In genomic region chr5:693271-694041, GRCh38 we compare ENCODE assay signal across 8 cellular contexts. TPM values are rescaled to one million over a fixed set of nuclear protein-coding genes. Genes with fewer than 3 reads are reported as not detected.
DNase-seq lines count a peak whose midpoint lies in the region; ATAC-seq and TF ChIP-seq lines count a peak whose summit lies in the region.
"Not testable (repeated sequence)": the region's sequence is repeated elsewhere in the genome, so short reads cannot be mapped to it uniquely, and the experiment has no call there.

Gene TPPP, minus strand, starts transcription at chr5:693352. Its CDS starts 15,292 bp downstream, at chr5:678060.

- not testable (repeated sequence) for H3K4me1 ChIP-seq in ACC112 (ENCODE audit: control insufficient read depth, insufficient read depth, low read length, unreplicated experiment); colonic mucosa

- H3K36me3 Mint-ChIP-seq in activated CD4-positive, alpha-beta memory T cell treated with anti-CD3 and anti-CD28 coated beads, Interleukin-2, amount 10 ng/mL, durations not matched to agents 7 days and 5 days (ENCODE audit: low read depth) = not testable (repeated sequence)

- H3K9me3 ChIP-seq in colonic mucosa = not testable (repeated sequence)

- not testable (repeated sequence) for H3K27ac ChIP-seq in ACC112 (ENCODE audit: low read depth, low read length); colonic mucosa
- peak within 1 kb of the TSS; percentile 77 for H3K27ac ChIP-seq in layer of hippocampus (ENCODE audit: low read depth, low read length)

- H3K9ac ChIP-seq in colonic mucosa (ENCODE audit: low read depth in 2 of 2, low read length in 2 of 2) = peak within 1 kb of the TSS in 1 of 2 donors; percentile 76

- not testable (repeated sequence) for H3K36me3 ChIP-seq in ACC112 (ENCODE audit: insufficient read depth, low read length); colonic mucosa

- ATAC-seq in GM19035 (IDR thresholded peaks at IDR 0.05; ENCODE audit: unreplicated experiment) (peak; percentile 71), HG03175 (IDR thresholded peaks at IDR 0.05; ENCODE audit: unreplicated experiment) (peak; percentile 61)

- DNase-seq in NCI-H526 (lab: John Stamatoyannopoulos, UW) (peak; percentile 34 to 91), colonic mucosa (peak; percentile 95)
- peak; percentile 84 for DNase-seq in activated CD4-positive, alpha-beta memory T cell treated with anti-CD3 and anti-CD28 coated beads, Interleukin-2, amount 10 ng/mL, durations not matched to agents 7 days and 5 days
- peak; percentile 60 to 75 for DNase-seq in stimulated activated CD4-positive, alpha-beta T cell treated with anti-CD3 and anti-CD28 coated beads, Interleukin-12 subunit alpha, Interleukin-12 subunit beta, amount 100 ng/mL, for 24 hours (ENCODE audit: low read depth in 2 of 2)

- not testable (repeated sequence) for H3K79me2 ChIP-seq in ACC112 (ENCODE audit: control insufficient read depth, insufficient read depth, low read length, unreplicated experiment)

- H3K4me1 Mint-ChIP-seq in activated CD4-positive, alpha-beta memory T cell treated with anti-CD3 and anti-CD28 coated beads, Interleukin-2, amount 10 ng/mL, durations not matched to agents 7 days and 5 days = not testable (repeated sequence)

- not testable (repeated sequence) for H3K9me3 Mint-ChIP-seq in activated CD4-positive, alpha-beta memory T cell treated with anti-CD3 and anti-CD28 coated beads, Interleukin-2, amount 10 ng/mL, durations not matched to agents 7 days and 5 days

- H3K27ac Mint-ChIP-seq in activated CD4-positive, alpha-beta memory T cell treated with anti-CD3 and anti-CD28 coated beads, Interleukin-2, amount 10 ng/mL, durations not matched to agents 7 days and 5 days = not testable (repeated sequence)

- not testable (repeated sequence) for H3K27me3 Mint-ChIP-seq in activated CD4-positive, alpha-beta memory T cell treated with anti-CD3 and anti-CD28 coated beads, Interleukin-2, amount 10 ng/mL, durations not matched to agents 7 days and 5 days

- peak within 1 kb of the TSS; percentile 63 for H3K4me3 ChIP-seq in ACC112 (ENCODE audit: low read depth, low read length)
- peak within 1 kb of the TSS; percentile 59 for H3K4me3 ChIP-seq in colonic mucosa

- peak within 1 kb of the TSS; percentile 50 for H2AFZ ChIP-seq in ACC112 (ENCODE audit: low read length, unreplicated experiment)

- H3K4me3 Mint-ChIP-seq in activated CD4-positive, alpha-beta memory T cell treated with anti-CD3 and anti-CD28 coated beads, Interleukin-2, amount 10 ng/mL, durations not matched to agents 7 days and 5 days = not testable (repeated sequence)

- POLR2A ChIA-PET in activated CD4-positive, alpha-beta memory T cell treated with anti-CD3 and anti-CD28 coated beads, Interleukin-2, amount 10 ng/mL, durations not matched to agents 7 days and 5 days (lab: Charles Lee) = not testable (repeated sequence)

- H3K27me3 ChIP-seq in ACC112 (ENCODE audit: insufficient read depth, low read length) = peaks cover 11% of the 10 kb centered on the region; the same call in 1 of the 2 replicates
- H3K27me3 ChIP-seq in colonic mucosa; layer of hippocampus (ENCODE audit: control insufficient read depth, insufficient read depth, low read length): not testable (repeated sequence)

- CTCF ChIA-PET in activated CD4-positive, alpha-beta memory T cell treated with anti-CD3 and anti-CD28 coated beads, Interleukin-2, amount 10 ng/mL, durations not matched to agents 7 days and 5 days (lab: Charles Lee) = not testable (repeated sequence)

- not testable (repeated sequence) for TF ChIP-seq CTCF in colonic mucosa (IDR thresholded peaks at IDR 0.05)

- intact Hi-C loops in colonic mucosa (cut with DNase I) = not testable (repeated sequence)

RNA-seq across cellular contexts. Expression of gene TPPP, which starts in this region (rescaled TPM):
- total RNA-seq in activated CD4-positive, alpha-beta memory T cell treated with anti-CD3 and anti-CD28 coated beads, Interleukin-2, amount 10 ng/mL, durations not matched to agents 7 days and 5 days = under 1 TPM; 0.10 to 0.15 TPM
- 1 to 10 TPM; 1.7 to 4.0 TPM for total RNA-seq in colonic mucosa

Comparison
In these comparisons a context has a peak if more than half of its experiments do, and no peak if none do; other contexts are left out.
1. Peak in DNase-seq in activated CD4-positive, alpha-beta memory T cell treated with anti-CD3 and anti-CD28 coated beads, Interleukin-2, amount 10 ng/mL, durations not matched to agents 7 days and 5 days; RNA of the gene not detected or under 1 TPM.